Comparison of ENCODE assay signal across 1 cellular context in genomic region chr11:124762077-124762623, GRCh38.
TF ChIP-seq lines count a peak whose summit lies in the region.

A gene with protein sequence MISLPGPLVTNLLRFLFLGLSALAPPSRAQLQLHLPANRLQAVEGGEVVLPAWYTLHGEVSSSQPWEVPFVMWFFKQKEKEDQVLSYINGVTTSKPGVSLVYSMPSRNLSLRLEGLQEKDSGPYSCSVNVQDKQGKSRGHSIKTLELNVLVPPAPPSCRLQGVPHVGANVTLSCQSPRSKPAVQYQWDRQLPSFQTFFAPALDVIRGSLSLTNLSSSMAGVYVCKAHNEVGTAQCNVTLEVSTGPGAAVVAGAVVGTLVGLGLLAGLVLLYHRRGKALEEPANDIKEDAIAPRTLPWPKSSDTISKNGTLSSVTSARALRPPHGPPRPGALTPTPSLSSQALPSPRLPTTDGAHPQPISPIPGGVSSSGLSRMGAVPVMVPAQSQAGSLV (minus strand): TSS chr11:124762290. CDS start chr11:124762154, 136 bp downstream.

TF ChIP-seq in IMR-90, 13 proteins besides CTCF, POLR2A, EP300 and RAD21:
- TF ChIP-seq NFE2L2 (IDR thresholded peaks at IDR 0.05; ENCODE audit: low read depth, low read length) (no peak), MXI1 (IDR thresholded peaks at IDR 0.05; ENCODE audit: borderline replicate concordance, low read depth, low read length) (no peak), RFX5 (IDR thresholded peaks at IDR 0.05; ENCODE audit: low read depth, low read length) (no peak), MAZ (IDR thresholded peaks at IDR 0.05; ENCODE audit: borderline replicate concordance, low read depth, low read length) (no peak)
